Comparison of ENCODE assay signal across 9 cellular contexts in genomic region chr17:42530952-42531454, GRCh38. TPM values are rescaled to one million over a fixed set of nuclear protein-coding genes. Genes with fewer than 3 reads are reported as not detected.
DNase-seq lines count a peak whose midpoint lies in the region; ATAC-seq and TF ChIP-seq lines count a peak whose summit lies in the region.
"Had no signal": no experiment of that assay in that cellular context is flagged by ENCODE, and none has a peak within 500 bp of the region (broad histone marks: within the 10 kb centered on the region; RNA-seq: fewer than 3 reads in every experiment).

No MANE protein-coding gene starts in this region.

- H3K9me3 Mint-ChIP-seq in memory B cell: no peaks in the 10 kb centered on the region

- H3K4me3 ChIP-seq in heart left ventricle: no peak overlapping the region
- no peak overlapping the region for H3K4me3 ChIP-seq in urinary bladder (ENCODE audit: low read depth, low read length)

- no peaks in the 10 kb centered on the region for H3K9me3 ChIP-seq in heart left ventricle

- peaks cover 2 to 41% (median 19%) of the 10 kb centered on the region in 12 donors for H3K4me1 ChIP-seq in heart left ventricle
- H3K4me1 ChIP-seq in urinary bladder (ENCODE audit: insufficient read depth): no peaks in the 10 kb centered on the region

- H3K27ac ChIP-seq in heart left ventricle (peak overlapping the region in 9 of 12 donors; percentile 14 to 87 (median 80)), VCaP (peak overlapping the region; percentile 19; the same call in 1 of the 2 replicates), urinary bladder (ENCODE audit: low read depth) (peak overlapping the region; percentile 53)

- peak overlapping the region; percentile 84 for H3K4me3 Mint-ChIP-seq in memory B cell

- WGBS in heart left ventricle, 4 donors: 91 to 97% (median 96%) methylated on average over 2 of the region's 2 CpGs
- 86% methylated on average over 2 of the region's 2 CpGs for WGBS in urinary bladder

- DNase-seq in heart left ventricle (peak in 1 of 5 donors; percentile 41), left ventricle myocardium superior (no peak), memory B cell (ENCODE audit: low spot score in 2 of 2) (no peak), superior temporal gyrus (ENCODE audit: extremely low spot score) (no peak), HK-2 (ENCODE audit: unreplicated experiment) (no peak)
- DNase-seq in NK-92 treated with Interleukin-12 subunit alpha and Interleukin-12 subunit beta, amount 100 ng/mL, for 24 hours (lab: John Stamatoyannopoulos, UW): no peak
- DNase-seq: kidney had no signal

- TF ChIP-seq POLR2A in heart left ventricle (IDR thresholded peaks at IDR 0.05): no peak

- H3K27ac Mint-ChIP-seq in memory B cell: no peak overlapping the region

- H3K36me3 ChIP-seq in heart left ventricle (no peaks in the 10 kb centered on the region), urinary bladder (ENCODE audit: insufficient read depth) (no peaks in the 10 kb centered on the region)

- no peaks in the 10 kb centered on the region for H3K36me3 Mint-ChIP-seq in memory B cell

- ATAC-seq in heart left ventricle (no peak), left ventricle myocardium superior (no peak), memory B cell (ENCODE audit: low read depth) (no peak)

- H3K27me3 ChIP-seq in heart left ventricle: no peaks in the 10 kb centered on the region

- H3K4me1 Mint-ChIP-seq in memory B cell: peaks cover 20% of the 10 kb centered on the region

- intact Hi-C loops in heart left ventricle (cut with DNase I) (loop anchor here in 3 of 10 donors (5.0 kb wide), 3 partner anchors 104 to 509 kb away; partner anchors contain the start of genes KCNH4 (in 1 of the 3) and NKIRAS2 (in 1 of the 3)), left ventricle myocardium superior (cut with micrococcal nuclease) (no loop called here)

- peaks cover 1% of the 10 kb centered on the region for H3K27me3 Mint-ChIP-seq in memory B cell

- TF ChIP-seq CTCF in heart left ventricle (IDR thresholded peaks at IDR 0.05): no peak
- no peak for TF ChIP-seq CTCF in VCaP (conservative IDR thresholded peaks at IDR 0.05)

RNA-seq across cellular contexts. Expression of gene NAGLU, which starts 5.0 kb away (rescaled TPM):
- 10 to 100 TPM in 8 of 9 donors, 1 to 10 TPM in 1; 8.4 to 22.0 (median 12.5) TPM for total RNA-seq in heart left ventricle
- polyA plus RNA-seq in heart left ventricle: 10 to 100 TPM; 10.4 to 19.1 TPM
- 8.3 TPM for total RNA-seq in left ventricle myocardium superior
- 18.0 TPM for total RNA-seq in urinary bladder
- 40.3 TPM for polyA plus RNA-seq in urinary bladder

RNA-seq across cellular contexts. Expression of gene HSD17B1, which starts 21.7 kb away (rescaled TPM):
- total RNA-seq in heart left ventricle (1 to 10 TPM in 3 of 9 donors, under 1 TPM in 5, not detected in 1; 0.32 to 1.7 (median 0.97) TPM), left ventricle myocardium superior (1.4 TPM), urinary bladder (1.5 TPM)
- polyA plus RNA-seq in heart left ventricle (1 to 10 TPM; 1.2 to 1.8 TPM), urinary bladder (2.5 TPM)

RNA-seq across cellular contexts. Expression of gene COASY, which starts 30.9 kb away (rescaled TPM):
- 10 to 100 TPM; 24.3 to 50.4 (median 33.2) TPM for total RNA-seq in heart left ventricle
- polyA plus RNA-seq in heart left ventricle: 10 to 100 TPM; 37.5 to 59.1 TPM
- total RNA-seq in left ventricle myocardium superior: 45.2 TPM
- 8.8 TPM for total RNA-seq in urinary bladder
- polyA plus RNA-seq in urinary bladder: 43.7 TPM

RNA-seq across cellular contexts. Expression of gene MLX, which starts 35.9 kb away (rescaled TPM):
- total RNA-seq in heart left ventricle (10 to 100 TPM; 48.1 to 76.2 (median 57.9) TPM), left ventricle myocardium superior (72.3 TPM), urinary bladder (17.1 TPM)
- polyA plus RNA-seq in heart left ventricle (10 to 100 TPM; 53.1 to 71.7 TPM), urinary bladder (38.0 TPM)

RNA-seq across cellular contexts. Expression of gene PSMC3IP, which starts 46.5 kb away (rescaled TPM):
- total RNA-seq in heart left ventricle (1 to 10 TPM in 7 of 9 donors, under 1 TPM in 2; 0.71 to 4.1 (median 2.0) TPM), left ventricle myocardium superior (3.1 TPM), urinary bladder (4.5 TPM)
- polyA plus RNA-seq in heart left ventricle (1 to 10 TPM; 2.1 to 2.9 TPM), urinary bladder (7.9 TPM)

Comparison
In these comparisons a context has a peak if more than half of its experiments do, and no peak if none do; other contexts are left out.
1. H3K27ac ChIP-seq: peak in every context shown above with its lines; median percentile 80 in heart left ventricle; 53 in urinary bladder; 19 in VCaP.